In genomic region chr12:111425655-111426054, GRCh38 we compare ENCODE assay signal across 10 cellular contexts. TPM values are rescaled to one million over a fixed set of nuclear protein-coding genes. Genes with fewer than 3 reads are reported as not detected.
A peak's percentile ranks its signal among the peaks of the same experiment; 100 is the strongest.
DNase-seq lines count a peak whose midpoint lies in the region; ATAC-seq and TF ChIP-seq lines count a peak whose summit lies in the region.
"Had no signal": no experiment of that assay in that cellular context is flagged by ENCODE, and none has a peak within 500 bp of the region (broad histone marks: within the 10 kb centered on the region; RNA-seq: fewer than 3 reads in every experiment).

No MANE protein-coding gene starts in this region.

- peaks cover 35% of the 10 kb centered on the region for H3K36me3 Mint-ChIP-seq in activated CD4-positive, alpha-beta T cell treated with anti-CD3 and anti-CD28 coated beads, Interleukin-2, amount 10 ng/mL, durations not matched to agents 24 days and 14 days (ENCODE audit: low read depth)
- peaks cover 13% of the 10 kb centered on the region for H3K36me3 Mint-ChIP-seq in activated CD4-positive, alpha-beta memory T cell treated with anti-CD3 and anti-CD28 coated beads, Interleukin-2, amount 10 ng/mL, durations not matched to agents 7 days and 5 days (ENCODE audit: low read depth)

- peak overlapping the region; percentile 85 for H3K27ac Mint-ChIP-seq in activated CD4-positive, alpha-beta T cell treated with anti-CD3 and anti-CD28 coated beads, Interleukin-2, amount 10 ng/mL, durations not matched to agents 24 days and 14 days
- H3K27ac Mint-ChIP-seq in activated CD4-positive, alpha-beta memory T cell treated with anti-CD3 and anti-CD28 coated beads, Interleukin-2, amount 10 ng/mL, durations not matched to agents 7 days and 5 days = peak overlapping the region; percentile 73
- H3K27ac Mint-ChIP-seq in stimulated activated naive CD8-positive, alpha-beta T cell treated with anti-CD3 and anti-CD28 coated beads, Interleukin-15, amount 100 ng/mL, for 72 hours = peak overlapping the region in 1 of 2 donors; percentile 49

- CTCF ChIA-PET in activated CD4-positive, alpha-beta memory T cell treated with anti-CD3 and anti-CD28 coated beads, Interleukin-2, amount 10 ng/mL, durations not matched to agents 7 days and 5 days (lab: Charles Lee) = interaction anchor here (0.6 to 1.7 kb wide), 4 partner anchors 10 to 26 kb away, joined by 3 to 6 read pairs (median 3); no protein-coding TSS in a partner anchor
- CTCF ChIA-PET in SK-N-SH (lab: Yijun Ruan, JAX) = interaction anchor here (1.1 to 1.7 kb wide), 3 partner anchors 10 to 29 kb away, joined by 3 to 9 read pairs (median 9); no protein-coding TSS in a partner anchor

- H3F3A ChIP-seq in SK-N-SH (replicated peaks; ENCODE audit: insufficient read depth) = no peaks in the 10 kb centered on the region

- H4K20me1 ChIP-seq in SK-N-SH (ENCODE audit: insufficient read depth) = peaks cover 95% of the 10 kb centered on the region

- no peak overlapping the region; the same call in 1 of the 2 replicates for H3K4me2 ChIP-seq in SK-N-SH

- peaks cover 17% of the 10 kb centered on the region for H3K4me1 ChIP-seq in right cardiac atrium (ENCODE audit: control insufficient read depth, insufficient read depth, low read length)
- H3K4me1 ChIP-seq in SK-N-SH (ENCODE audit: control insufficient read depth in 1 of 2, insufficient read depth in 2 of 2, low read depth in 1 of 2, low read length in 1 of 2) = peaks cover 11 to 24% of the 10 kb centered on the region in 2 experiments; a peak in 2 of 4 replicates

- H3K27ac ChIP-seq in right cardiac atrium (ENCODE audit: low read length) (peak overlapping the region; percentile 40), SK-N-SH (ENCODE audit: low read depth in 2 of 2, low read length in 1 of 2) (peak overlapping the region in 1 of 2 experiments; percentile 8; a peak in 1 of 4 replicates)
- H3K27ac ChIP-seq: epithelial cell of prostate had no signal

- H3K79me2 ChIP-seq in SK-N-SH (ENCODE audit: insufficient read depth) = peaks cover 98% of the 10 kb centered on the region

- H3K4me3 ChIP-seq in right cardiac atrium (ENCODE audit: low read length) (no peak overlapping the region), SK-N-SH (ENCODE audit: low read depth in 2 of 2, low read length in 1 of 2) (no peak overlapping the region)

- no peaks in the 10 kb centered on the region for H3K9me2 ChIP-seq in SK-N-SH

- no peak for TF ChIP-seq CTCF in SK-N-SH (IDR thresholded peaks at IDR 0.05)

- no peak for TF ChIP-seq RAD21 in SK-N-SH (IDR thresholded peaks at IDR 0.05; ENCODE audit: low read length)

- H3K27me3 Mint-ChIP-seq in activated CD4-positive, alpha-beta T cell treated with anti-CD3 and anti-CD28 coated beads, Interleukin-2, amount 10 ng/mL, durations not matched to agents 24 days and 14 days = no peaks in the 10 kb centered on the region
- no peaks in the 10 kb centered on the region for H3K27me3 Mint-ChIP-seq in activated CD4-positive, alpha-beta memory T cell treated with anti-CD3 and anti-CD28 coated beads, Interleukin-2, amount 10 ng/mL, durations not matched to agents 7 days and 5 days
- no peaks in the 10 kb centered on the region for H3K27me3 Mint-ChIP-seq in stimulated activated naive CD8-positive, alpha-beta T cell treated with anti-CD3 and anti-CD28 coated beads, Interleukin-15, amount 100 ng/mL, for 72 hours

- DNase-seq in activated CD4-positive, alpha-beta T cell treated with anti-CD3 and anti-CD28 coated beads, Interleukin-2, amount 10 ng/mL, durations not matched to agents 24 days and 14 days = no peak
- no peak for DNase-seq in activated CD4-positive, alpha-beta T cell treated with anti-CD3 and anti-CD28 coated beads, Interleukin-2, amount 50 U/mL, for 48 hours
- DNase-seq in activated CD4-positive, alpha-beta memory T cell treated with anti-CD3 and anti-CD28 coated beads, Interleukin-2, amount 10 ng/mL, durations not matched to agents 7 days and 5 days = no peak
- DNase-seq in right cardiac atrium (peak in 1 of 3 donors; percentile 57), GM03348 (ENCODE audit: low spot score) (no peak), AG08396 (ENCODE audit: low spot score) (no peak), SK-N-SH (no peak)
- no peak for DNase-seq in stimulated activated naive CD8-positive, alpha-beta T cell treated with anti-CD3 and anti-CD28 coated beads, Interleukin-15, amount 100 ng/mL, for 72 hours
- DNase-seq: NCI-H510A treated with DMSO at 0.1 percent for 48 hours had no signal

- H3K9me3 ChIP-seq in right cardiac atrium (ENCODE audit: control insufficient read depth, low read length) (no peaks in the 10 kb centered on the region), SK-N-SH (no peaks in the 10 kb centered on the region)

- no peak for TF ChIP-seq EP300 in SK-N-SH (IDR thresholded peaks at IDR 0.05; ENCODE audit: borderline replicate concordance in 1 of 2, low read depth in 1 of 2, low read length in 1 of 2)

- WGBS in right cardiac atrium = 46% methylated on average over 8 of the region's 8 CpGs
- WGBS in SK-N-SH (ENCODE audit: low lambda C conversion rate) = 77% methylated on average over 5 of the region's 8 CpGs

- ATAC-seq in right cardiac atrium = peak; percentile 23 to 40
- no peak for ATAC-seq in stimulated activated naive CD8-positive, alpha-beta T cell treated with anti-CD3 and anti-CD28 coated beads, Interleukin-15, amount 100 ng/mL, for 72 hours

- no peaks in the 10 kb centered on the region for H3K9me3 Mint-ChIP-seq in activated CD4-positive, alpha-beta T cell treated with anti-CD3 and anti-CD28 coated beads, Interleukin-2, amount 10 ng/mL, durations not matched to agents 24 days and 14 days
- no peaks in the 10 kb centered on the region for H3K9me3 Mint-ChIP-seq in activated CD4-positive, alpha-beta memory T cell treated with anti-CD3 and anti-CD28 coated beads, Interleukin-2, amount 10 ng/mL, durations not matched to agents 7 days and 5 days
- no peaks in the 10 kb centered on the region for H3K9me3 Mint-ChIP-seq in stimulated activated naive CD8-positive, alpha-beta T cell treated with anti-CD3 and anti-CD28 coated beads, Interleukin-15, amount 100 ng/mL, for 72 hours

- POLR2A ChIA-PET in activated CD4-positive, alpha-beta memory T cell treated with anti-CD3 and anti-CD28 coated beads, Interleukin-2, amount 10 ng/mL, durations not matched to agents 7 days and 5 days (lab: Charles Lee) = interaction anchor here (0.6 to 13.5 kb wide), 6 partner anchors 9 to 424 kb away, joined by 3 to 252 read pairs (median 24); partner anchors contain the start of gene SH2B3
- POLR2A ChIA-PET in SK-N-SH (lab: Yijun Ruan, JAX) = no interaction called here

- H3K9ac ChIP-seq in SK-N-SH = no peak overlapping the region

- H3K4me1 Mint-ChIP-seq in activated CD4-positive, alpha-beta T cell treated with anti-CD3 and anti-CD28 coated beads, Interleukin-2, amount 10 ng/mL, durations not matched to agents 24 days and 14 days = peaks cover 53% of the 10 kb centered on the region
- peaks cover 71% of the 10 kb centered on the region for H3K4me1 Mint-ChIP-seq in activated CD4-positive, alpha-beta memory T cell treated with anti-CD3 and anti-CD28 coated beads, Interleukin-2, amount 10 ng/mL, durations not matched to agents 7 days and 5 days
- peaks cover 90% of the 10 kb centered on the region for H3K4me1 Mint-ChIP-seq in stimulated activated naive CD8-positive, alpha-beta T cell treated with anti-CD3 and anti-CD28 coated beads, Interleukin-15, amount 100 ng/mL, for 72 hours

- no peak overlapping the region for H2AFZ ChIP-seq in SK-N-SH (ENCODE audit: low read depth)

- H3K27me3 ChIP-seq in right cardiac atrium (ENCODE audit: control insufficient read depth, insufficient read depth) (no peaks in the 10 kb centered on the region), SK-N-SH (ENCODE audit: insufficient read depth) (no peaks in the 10 kb centered on the region)

- intact Hi-C loops in activated CD4-positive, alpha-beta T cell treated with anti-CD3 and anti-CD28 coated beads, Interleukin-2, amount 10 ng/mL, durations not matched to agents 24 days and 14 days (cut with micrococcal nuclease) = no loop called here
- intact Hi-C loops in right cardiac atrium (cut with DNase I) = no loop called here

- H3K36me3 ChIP-seq in SK-N-SH (replicated peaks in 1 of 2; ENCODE audit: control insufficient read depth in 1 of 2, insufficient read depth in 2 of 2, low read length in 1 of 2) = peaks cover 0 to 20% of the 10 kb centered on the region in 2 experiments

- H3K4me3 Mint-ChIP-seq in activated CD4-positive, alpha-beta T cell treated with anti-CD3 and anti-CD28 coated beads, Interleukin-2, amount 10 ng/mL, durations not matched to agents 24 days and 14 days = peak overlapping the region; percentile 54
- no peak overlapping the region for H3K4me3 Mint-ChIP-seq in activated CD4-positive, alpha-beta memory T cell treated with anti-CD3 and anti-CD28 coated beads, Interleukin-2, amount 10 ng/mL, durations not matched to agents 7 days and 5 days
- H3K4me3 Mint-ChIP-seq in stimulated activated naive CD8-positive, alpha-beta T cell treated with anti-CD3 and anti-CD28 coated beads, Interleukin-15, amount 100 ng/mL, for 72 hours = peak overlapping the region; percentile 62 to 73

TF ChIP-seq in SK-N-SH, 30 proteins besides CTCF, POLR2A, EP300 and RAD21:
- TF ChIP-seq FOXM1 (IDR thresholded peaks at IDR 0.05; ENCODE audit: low read depth) (no peak), RFX5 (IDR thresholded peaks at IDR 0.05; ENCODE audit: low read length) (no peak), TCF12 (IDR thresholded peaks at IDR 0.05) (no peak), GABPA (IDR thresholded peaks at IDR 0.05; ENCODE audit: low read depth) (no peak), TEAD4 (IDR thresholded peaks at IDR 0.05; ENCODE audit: borderline replicate concordance, insufficient read depth) (no peak), FOXJ3 (CRISPR knock-in tag; IDR thresholded peaks at IDR 0.05) (no peak)

RNA-seq across cellular contexts. Expression of gene SH2B3, which starts 19.9 kb away (rescaled TPM):
- total RNA-seq in activated CD4-positive, alpha-beta T cell treated with anti-CD3 and anti-CD28 coated beads, Interleukin-2, amount 10 ng/mL, durations not matched to agents 24 days and 14 days = 43.4 and 44.1 TPM in 2 replicates
- total RNA-seq in activated CD4-positive, alpha-beta memory T cell treated with anti-CD3 and anti-CD28 coated beads, Interleukin-2, amount 10 ng/mL, durations not matched to agents 7 days and 5 days = 10 to 100 TPM; 18.8 to 20.2 TPM
- total RNA-seq in right cardiac atrium = 10 to 100 TPM; 24.9 to 31.2 (median 29.2) TPM
- polyA plus RNA-seq in right cardiac atrium (10.3 TPM), SK-N-SH (2012; rRNA removed) (14.4 and 15.6 TPM in 2 replicates)
- polyA plus RNA-seq in SK-N-SH (2012; cell fraction: cytosol; rRNA removed) = 14.9 and 18.4 TPM in 2 replicates
- 19.2 and 26.6 TPM in 2 replicates for polyA plus RNA-seq in SK-N-SH (2012; cell fraction: nucleus; rRNA removed)

RNA-seq across cellular contexts. Expression of gene PHETA1, which starts 56.8 kb away (rescaled TPM):
- 2.3 and 3.0 TPM in 2 replicates for total RNA-seq in activated CD4-positive, alpha-beta T cell treated with anti-CD3 and anti-CD28 coated beads, Interleukin-2, amount 10 ng/mL, durations not matched to agents 24 days and 14 days
- under 1 TPM; 0.93 to 0.98 TPM for total RNA-seq in activated CD4-positive, alpha-beta memory T cell treated with anti-CD3 and anti-CD28 coated beads, Interleukin-2, amount 10 ng/mL, durations not matched to agents 7 days and 5 days
- total RNA-seq in right cardiac atrium = 10 to 100 TPM in 1 of 4 donors, 1 to 10 TPM in 3; 8.0 to 11.6 (median 8.8) TPM
- polyA plus RNA-seq in right cardiac atrium (9.1 TPM), SK-N-SH (2012; rRNA removed) (7.3 and 8.1 TPM in 2 replicates)
- 4.3 and 7.9 TPM in 2 replicates for polyA plus RNA-seq in SK-N-SH (2012; cell fraction: cytosol; rRNA removed)
- polyA plus RNA-seq in SK-N-SH (2012; cell fraction: nucleus; rRNA removed) = 11.4 and 14.1 TPM in 2 replicates
